1 cellular context compared by ENCODE assay signal in the genomic region with DNA sequence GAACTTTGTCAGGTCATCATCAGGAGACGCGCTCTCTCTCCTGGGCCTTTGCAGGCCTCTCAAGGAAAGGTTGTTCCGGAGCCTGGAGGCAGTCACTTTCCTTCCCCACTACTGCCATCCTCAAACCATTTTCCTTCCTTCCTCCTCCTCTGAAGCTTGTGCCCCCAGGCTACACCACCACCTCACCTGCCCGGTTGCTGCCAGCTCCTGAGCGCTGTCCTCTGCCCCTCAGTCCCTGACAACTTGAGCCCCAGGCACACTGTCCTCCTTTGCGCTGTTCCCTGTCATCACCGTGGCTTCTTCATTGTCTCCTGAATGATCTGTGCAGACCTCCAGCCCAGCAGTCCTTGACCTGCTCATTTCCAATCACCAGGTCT.
TF ChIP-seq lines count a peak whose summit lies in the region.

No MANE protein-coding gene starts in this region.

TF ChIP-seq in endothelial cell of umbilical vein, 7 proteins besides CTCF, POLR2A, EP300 and RAD21:
- TF ChIP-seq MYC (IDR thresholded peaks at IDR 0.05; ENCODE audit: low read depth, low read length) (no peak), FOS (IDR thresholded peaks at IDR 0.05; ENCODE audit: borderline replicate concordance, insufficient read depth, low read length) (no peak), JUN (IDR thresholded peaks at IDR 0.05; ENCODE audit: borderline replicate concordance, insufficient read depth, insufficient read length, low read depth) (no peak), GATA2 (IDR thresholded peaks at IDR 0.05; ENCODE audit: insufficient read depth, insufficient read length, low read depth, low read length) (no peak), EZH2 (IDR thresholded peaks at IDR 0.05; ENCODE audit: borderline replicate concordance, low read depth, low read length, severe bottlenecking) (no peak), POLR2AphosphoS5 (IDR thresholded peaks at IDR 0.05; ENCODE audit: insufficient read depth, low read depth, low read length) (no peak)
- TF ChIP-seq, protein P1, sequence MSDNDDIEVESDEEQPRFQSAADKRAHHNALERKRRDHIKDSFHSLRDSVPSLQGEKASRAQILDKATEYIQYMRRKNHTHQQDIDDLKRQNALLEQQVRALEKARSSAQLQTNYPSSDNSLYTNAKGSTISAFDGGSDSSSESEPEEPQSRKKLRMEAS (IDR thresholded peaks at IDR 0.05; ENCODE audit: insufficient read depth, insufficient read length): no peak
